10 cellular contexts compared by ENCODE assay signal in the genomic region with DNA sequence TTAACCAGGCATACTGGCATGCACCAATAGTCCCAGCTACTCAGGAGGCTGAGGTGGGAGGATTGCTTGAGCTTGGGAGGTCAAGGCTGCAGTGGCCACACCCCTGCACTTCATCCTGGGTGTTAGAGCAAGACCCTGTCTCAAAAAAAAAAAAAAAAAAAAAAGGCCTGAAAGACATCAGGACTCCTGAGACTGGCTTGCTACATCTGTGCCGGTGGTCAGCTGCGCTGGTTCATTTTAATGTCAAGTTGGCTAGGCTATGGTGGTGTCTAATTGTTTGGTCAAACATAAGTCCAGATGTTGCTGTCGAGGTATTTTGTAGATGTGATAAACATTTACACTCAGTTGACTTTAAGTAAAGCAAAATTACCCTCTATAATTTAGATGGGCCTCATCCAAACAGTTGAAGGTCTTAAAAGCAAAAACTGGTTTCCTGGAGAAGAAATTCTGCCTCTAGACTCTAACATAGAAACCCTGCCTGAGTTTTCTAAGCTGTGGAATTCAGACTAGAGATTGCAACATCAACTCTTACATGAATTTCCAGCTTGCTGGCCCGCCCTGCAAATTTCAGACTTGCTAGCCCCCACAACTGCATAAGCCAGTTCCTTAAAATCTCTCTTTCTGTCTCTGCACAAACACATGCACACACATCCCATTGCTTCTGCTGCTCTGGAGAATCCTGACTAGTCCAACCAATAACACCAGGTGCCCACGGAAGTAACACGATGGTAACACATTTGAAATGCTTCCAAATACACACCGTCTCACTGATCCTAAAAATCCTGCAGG. TPM values are rescaled to one million over a fixed set of nuclear protein-coding genes. Genes with fewer than 3 reads are reported as not detected.
DNase-seq lines count a peak whose midpoint lies in the region; ATAC-seq and TF ChIP-seq lines count a peak whose summit lies in the region.
"Had no signal": no experiment of that assay in that cellular context is flagged by ENCODE, and none has a peak within 500 bp of the region (broad histone marks: within the 10 kb centered on the region; RNA-seq: fewer than 3 reads in every experiment).

No MANE protein-coding gene starts in this region.

- peak overlapping the region; percentile 88 for H4K5ac ChIP-seq in IMR-90 (ENCODE audit: low read depth, low read length)

- intact Hi-C loops in IMR-90 (cut with micrococcal nuclease): no loop called here
- intact Hi-C loops in ascending aorta (cut with DNase I): no loop called here
- intact Hi-C loops in left ventricle myocardium inferior (cut with micrococcal nuclease): no loop called here
- intact Hi-C loops in spleen (cut with DNase I; ENCODE audit: low total_unique reads): no loop called here
- intact Hi-C loops in naive thymus-derived CD4-positive, alpha-beta T cell (cut with micrococcal nuclease): no loop called here

- H2BK15ac ChIP-seq in IMR-90 (ENCODE audit: low read depth, low read length): peak overlapping the region; percentile 97; the same call in 2 of the 3 replicates

- TF ChIP-seq CTCF in IMR-90 (conservative IDR thresholded peaks at IDR 0.05; ENCODE audit: low read depth, low read length) (no peak), ascending aorta (IDR thresholded peaks at IDR 0.05) (no peak), left ventricle myocardium inferior (IDR thresholded peaks at IDR 0.05; ENCODE audit: borderline replicate concordance) (no peak), spleen (IDR thresholded peaks at IDR 0.05 in 8 of 11, conservative IDR thresholded peaks at IDR 0.05 in 3 of 11) (no peak)

- dilution Hi-C loops in IMR-90 (cut with HindIII; ENCODE audit: low sequenced_read_pairs, unreplicated experiment): no loop called here

- H4K8ac ChIP-seq in IMR-90 (ENCODE audit: low read depth in 2 of 2, low read length in 2 of 2): peak overlapping the region; percentile 82 to 92

- peak overlapping the region; percentile 95 for H4K91ac ChIP-seq in IMR-90 (ENCODE audit: insufficient read depth, low read depth, low read length)

- peak overlapping the region; percentile 68 for H3K4me2 ChIP-seq in IMR-90 (ENCODE audit: low read depth, low read length)

- peak overlapping the region; percentile 94 for H3K23ac ChIP-seq in IMR-90 (ENCODE audit: low read depth, low read length)

- peak overlapping the region; percentile 96 for H3K4ac ChIP-seq in IMR-90 (ENCODE audit: low read depth, low read length)

- CTCF ChIA-PET in IMR-90 (lab: Yijun Ruan, JAX): interaction anchor here (2.8 kb wide), 1 partner anchor 18 kb away, joined by 21 read pairs; the partner anchor contains the start of gene MYOF
- CTCF ChIA-PET in naive thymus-derived CD4-positive, alpha-beta T cell (lab: Charles Lee): no interaction called here

- POLR2A ChIA-PET in IMR-90 (lab: Charles Lee; ENCODE audit: unreplicated experiment): no interaction called here
- POLR2A ChIA-PET in naive thymus-derived CD4-positive, alpha-beta T cell (lab: Charles Lee): no interaction called here

- H3K4me1 ChIP-seq in IMR-90 (ENCODE audit: control insufficient read depth, insufficient read depth, low read length) (peaks cover 53% of the 10 kb centered on the region), ascending aorta (peaks cover 33 to 76% of the 10 kb centered on the region in 2 donors), left ventricle myocardium inferior (peaks cover 74% of the 10 kb centered on the region), spleen (peaks cover 0 to 61% (median 28%) of the 10 kb centered on the region in 6 donors)
- no peaks in the 10 kb centered on the region for H3K4me1 ChIP-seq in naive thymus-derived CD4-positive, alpha-beta T cell (ENCODE audit: control insufficient read depth in 2 of 2, insufficient read depth in 2 of 2, low read length in 2 of 2)

- H3K27me3 ChIP-seq in IMR-90 (ENCODE audit: control insufficient read depth, insufficient read depth, low read length) (no peaks in the 10 kb centered on the region), ascending aorta (no peaks in the 10 kb centered on the region), left ventricle myocardium inferior (ENCODE audit: low read depth) (no peaks in the 10 kb centered on the region), spleen (replicated peaks in 1 of 7) (no peaks in the 10 kb centered on the region)
- H3K27me3 ChIP-seq in naive thymus-derived CD4-positive, alpha-beta T cell (ENCODE audit: control insufficient read depth in 2 of 2, insufficient read depth in 2 of 2, low read length in 2 of 2): no peaks in the 10 kb centered on the region

- no peaks in the 10 kb centered on the region; the same call in 1 of the 2 replicates for H4K20me1 ChIP-seq in IMR-90 (ENCODE audit: insufficient read depth, low read length)

- in situ Hi-C loops in IMR-90 (cut with MboI; ENCODE audit: low sequenced_read_pairs): no loop called here

- TF ChIP-seq POLR2A in IMR-90 (IDR thresholded peaks at IDR 0.05; ENCODE audit: low read depth, low read length) (no peak), spleen (IDR thresholded peaks at IDR 0.05) (no peak)

- DNase-seq in IMR-90: peak; percentile 71
- peak in 1 of 2 donors; percentile 79 for DNase-seq in ascending aorta (ENCODE audit: low spot score in 2 of 2)
- no peak for DNase-seq in left ventricle myocardium inferior
- no peak for DNase-seq in spleen
- no peak for DNase-seq in NCI-H524 (lab: John Stamatoyannopoulos, UW)
- no peak for DNase-seq in stimulated activated CD4-positive, alpha-beta T cell treated with anti-CD3 and anti-CD28 coated beads, Interleukin-4, amount 100 ng/mL, for 4 hours
- DNase-seq in COLO829 (ENCODE audit: low spot score): no peak
- DNase-seq in naive thymus-derived CD4-positive, alpha-beta T cell: no peak
- DNase-seq: activated B cell treated with CpG ODN at 0.5 μM for 24 hours, NCI-H1694 had no signal

- peak overlapping the region; percentile 66 for H3K9ac ChIP-seq in IMR-90 (ENCODE audit: low read depth, low read length)

- ATAC-seq in IMR-90 (ENCODE audit: low read depth): peak; percentile 0; the same call in 1 of the 2 replicates
- no peak for ATAC-seq in naive thymus-derived CD4-positive, alpha-beta T cell

- H3K18ac ChIP-seq in IMR-90 (ENCODE audit: low read depth, low read length): peak overlapping the region; percentile 90

- H3K4me3 Mint-ChIP-seq in naive thymus-derived CD4-positive, alpha-beta T cell: no peak overlapping the region
- H3K4me3 Mint-ChIP-seq: activated B cell treated with CpG ODN at 0.5 μM for 24 hours had no signal

- peaks cover 0 to 21% (median 0%) of the 10 kb centered on the region in 7 donors for H3K4me1 Mint-ChIP-seq in naive thymus-derived CD4-positive, alpha-beta T cell

- peak overlapping the region; percentile 79 for H2AK5ac ChIP-seq in IMR-90 (ENCODE audit: low read depth, low read length)

- peak overlapping the region; percentile 98 for H2BK5ac ChIP-seq in IMR-90 (ENCODE audit: low read depth, low read length, poor library complexity, severe bottlenecking)

- 50% methylated on average over 1 of the region's 7 CpGs; no CpG with 5 or more reads in 1 of the 2 experiments for WGBS in IMR-90 (ENCODE audit: extremely low coverage in 2 of 2, insufficient read length in 1 of 2), 2 experiments
- 74 to 84% (median 76%) methylated on average over 7 of the region's 7 CpGs for WGBS in spleen, 5 donors

- H3K27ac ChIP-seq in IMR-90 (ENCODE audit: insufficient read depth, low read length): peak overlapping the region; percentile 82
- peak overlapping the region; percentile 86 to 96 for H3K27ac ChIP-seq in ascending aorta
- peak overlapping the region; percentile 93 for H3K27ac ChIP-seq in left ventricle myocardium inferior (replicated peaks)
- H3K27ac ChIP-seq in spleen: peak overlapping the region in 5 of 8 donors; percentile 34 to 61 (median 46)
- H3K27ac ChIP-seq in naive thymus-derived CD4-positive, alpha-beta T cell (ENCODE audit: low read depth, low read length): no peak overlapping the region

- H3K4me3 ChIP-seq in IMR-90 (ENCODE audit: insufficient read depth, low read depth, low read length) (no peak overlapping the region), ascending aorta (peak overlapping the region in 1 of 2 donors; percentile 4), left ventricle myocardium inferior (no peak overlapping the region), spleen (no peak overlapping the region)
- H3K4me3 ChIP-seq in naive thymus-derived CD4-positive, alpha-beta T cell (ENCODE audit: low read length): no peak overlapping the region

- H2BK120ac ChIP-seq in IMR-90 (ENCODE audit: low read depth, low read length): peak overlapping the region; percentile 95

- peaks cover 8 to 61% of the 10 kb centered on the region in 2 experiments; a peak in 3 of 4 replicates for H3K79me1 ChIP-seq in IMR-90 (ENCODE audit: low read depth in 1 of 2, low read length in 2 of 2)

- H2BK20ac ChIP-seq in IMR-90 (ENCODE audit: low read depth, low read length): peak overlapping the region; percentile 83

- H2AK9ac ChIP-seq in IMR-90 (replicated peaks; ENCODE audit: low read depth, low read length, poor library complexity): peak overlapping the region; percentile 4

- H3K56ac ChIP-seq in IMR-90 (ENCODE audit: extremely low read depth, insufficient read depth, low read length): peak overlapping the region; percentile 77

- peaks cover 0 to 3% (median 0%) of the 10 kb centered on the region in 5 donors for H3K36me3 Mint-ChIP-seq in naive thymus-derived CD4-positive, alpha-beta T cell

- peaks cover 15% of the 10 kb centered on the region for H3K9me1 ChIP-seq in IMR-90 (ENCODE audit: insufficient read depth, low read length)

- H3K14ac ChIP-seq in IMR-90 (replicated peaks; ENCODE audit: low read depth, low read length): peak overlapping the region; percentile 97

- no peak overlapping the region for H2AFZ ChIP-seq in IMR-90 (replicated peaks; ENCODE audit: low read length, poor library complexity)

- H3K9me3 ChIP-seq in IMR-90 (ENCODE audit: control insufficient read depth, insufficient read depth, low read length) (no peaks in the 10 kb centered on the region), ascending aorta (no peaks in the 10 kb centered on the region), left ventricle myocardium inferior (replicated peaks) (no peaks in the 10 kb centered on the region), spleen (no peaks in the 10 kb centered on the region)
- no peaks in the 10 kb centered on the region for H3K9me3 ChIP-seq in naive thymus-derived CD4-positive, alpha-beta T cell (ENCODE audit: control insufficient read depth in 2 of 3, low read length in 3 of 3)

- no peak overlapping the region for H3K27ac Mint-ChIP-seq in naive thymus-derived CD4-positive, alpha-beta T cell
- H3K27ac Mint-ChIP-seq: activated B cell treated with CpG ODN at 0.5 μM for 24 hours had no signal

- peaks cover 0 to 5% (median 0%) of the 10 kb centered on the region in 5 donors for H3K27me3 Mint-ChIP-seq in naive thymus-derived CD4-positive, alpha-beta T cell
- H3K27me3 Mint-ChIP-seq: activated B cell treated with CpG ODN at 0.5 μM for 24 hours had no signal

- no TSS peak for BruUV-seq in IMR-90 (replicated peaks; lab: Mats Ljungman, UMichigan)

- TF ChIP-seq RAD21 in IMR-90 (IDR thresholded peaks at IDR 0.05; ENCODE audit: low read length): no peak

- H3K36me3 ChIP-seq in IMR-90 (ENCODE audit: control insufficient read depth, insufficient read depth, low read length): peaks cover 10% of the 10 kb centered on the region
- H3K36me3 ChIP-seq in ascending aorta: peaks cover 3 to 4% of the 10 kb centered on the region in 2 donors
- no peaks in the 10 kb centered on the region for H3K36me3 ChIP-seq in left ventricle myocardium inferior
- H3K36me3 ChIP-seq in spleen: no peaks in the 10 kb centered on the region
- no peaks in the 10 kb centered on the region for H3K36me3 ChIP-seq in naive thymus-derived CD4-positive, alpha-beta T cell (ENCODE audit: control insufficient read depth in 2 of 3, insufficient read depth in 3 of 3, low read length in 3 of 3)

- H3K9me3 Mint-ChIP-seq in naive thymus-derived CD4-positive, alpha-beta T cell: no peaks in the 10 kb centered on the region
- H3K9me3 Mint-ChIP-seq: activated B cell treated with CpG ODN at 0.5 μM for 24 hours had no signal

RNA-seq across cellular contexts. Expression of gene MYOF, which starts 18.2 kb away (rescaled TPM):
- total RNA-seq in IMR-90 (2012; rRNA removed): 281 and 332 TPM in 2 replicates
- polyA plus RNA-seq in IMR-90 (2012; rRNA removed): 197 and 221 TPM in 2 replicates
- polyA plus RNA-seq in IMR-90 (2012; cell fraction: cytosol; rRNA removed): 72.0 and 103 TPM in 2 replicates
- polyA plus RNA-seq in IMR-90 (2012; cell fraction: nucleus; rRNA removed; ENCODE audit: low replicate concordance): 86.1 and 277 TPM in 2 replicates
- total RNA-seq in ascending aorta: 68.2 TPM
- total RNA-seq in left ventricle myocardium inferior: 43.6 TPM
- 10 to 100 TPM; 15.1 to 50.8 (median 26.8) TPM for total RNA-seq in spleen
- polyA plus RNA-seq in spleen: 1 to 10 TPM; 1.5 to 6.0 (median 3.0) TPM
- 10 to 100 TPM in 1 of 5 experiments, 1 to 10 TPM in 3, under 1 TPM in 1; 0.57 to 31.2 (median 1.5) TPM for total RNA-seq in naive thymus-derived CD4-positive, alpha-beta T cell
- not detected for polyA plus RNA-seq in naive thymus-derived CD4-positive, alpha-beta T cell

RNA-seq across cellular contexts. Expression of gene CEP55, which starts 32.5 kb away (rescaled TPM):
- total RNA-seq in IMR-90 (2012; rRNA removed) (23.5 and 30.8 TPM in 2 replicates), ascending aorta (not detected), left ventricle myocardium inferior (0.66 TPM), spleen (1 to 10 TPM in 6 of 7 donors, under 1 TPM in 1; 0.95 to 6.6 (median 2.8) TPM)
- polyA plus RNA-seq in IMR-90 (2012; rRNA removed) (13.8 and 15.7 TPM in 2 replicates), spleen (1 to 10 TPM; 1.0 to 6.1 (median 4.2) TPM)
- polyA plus RNA-seq in IMR-90 (2012; cell fraction: cytosol; rRNA removed): 2.4 and 3.8 TPM in 2 replicates
- polyA plus RNA-seq in IMR-90 (2012; cell fraction: nucleus; rRNA removed; ENCODE audit: low replicate concordance): 1.1 and 5.1 TPM in 2 replicates
- total RNA-seq in naive thymus-derived CD4-positive, alpha-beta T cell: 10 to 100 TPM in 1 of 5 experiments, under 1 TPM in 1, not detected in 3; 0.54 to 48.6 TPM
- polyA plus RNA-seq in naive thymus-derived CD4-positive, alpha-beta T cell: not detected
